In genomic region chr11:102620179-102620578, GRCh38 we compare ENCODE assay signal across 26 cellular contexts. TPM values are rescaled to one million over a fixed set of nuclear protein-coding genes. Genes with fewer than 3 reads are reported as not detected.
DNase-seq lines count a peak whose midpoint lies in the region; ATAC-seq, FAIRE-seq and TF ChIP-seq lines count a peak whose summit lies in the region.
"Had no signal": no experiment of that assay in that cellular context is flagged by ENCODE, and none has a peak within 500 bp of the region (broad histone marks: within the 10 kb centered on the region; RNA-seq: fewer than 3 reads in every experiment).

No MANE protein-coding gene starts in this region.

- intact Hi-C loops in GM12878 (cut with micrococcal nuclease; ENCODE audit: unreplicated experiment) = loop anchor here (2.0 kb wide), 1 partner anchor 47 kb away; no protein-coding TSS in a partner anchor
- intact Hi-C loops in lower lobe of right lung (cut with DNase I) = no loop called here
- intact Hi-C loops in right cardiac atrium (cut with DNase I) = no loop called here
- intact Hi-C loops in esophagus squamous epithelium (cut with DNase I) = no loop called here

- no peak overlapping the region for H3K4me3 ChIP-seq in GM12878
- no peak overlapping the region for H3K4me3 ChIP-seq in lower lobe of right lung
- no peak overlapping the region for H3K4me3 ChIP-seq in right cardiac atrium (ENCODE audit: low read length)
- no peak overlapping the region for H3K4me3 ChIP-seq in esophagus squamous epithelium
- H3K4me3 ChIP-seq: A549; BLaER1 treated with 17β-estradiol and CSF1 and Interleukin-3, amounts not matched to agents 10 nM and 100 nM had no signal

- DNase-seq in GM19239 (ENCODE audit: insufficient read length, low spot score) = no peak
- DNase-seq in GM12878 (ENCODE audit: low read depth, low spot score) = no peak
- no peak for DNase-seq in lower lobe of right lung
- no peak for DNase-seq in activated T-cell treated with anti-CD3 and anti-CD28 coated beads, Interleukin-2, amount 50 U/mL, for 48 hours
- DNase-seq in pons (ENCODE audit: low spot score) = no peak
- no peak for DNase-seq in right cardiac atrium
- DNase-seq in esophagus squamous epithelium (lab: John Stamatoyannopoulos, UW) = no peak
- DNase-seq: AML-193; CD4-positive, alpha-beta T cell; COR-L47; DMS53; Kasumi-1; NCI-H1105 treated with DMSO at 0.1 percent for 48 hours; NCI-H146; NCI-H1930; NCI-H2107; NCI-H524; NCI-H774; SK-N-SH had no signal

- CTCF ChIA-PET in GM12878 (lab: Yijun Ruan, JAX) = interaction anchor here (0.9 to 11.7 kb wide), 5 partner anchors 47 to 333 kb away, joined by 3 to 196 read pairs (median 5); no protein-coding TSS in a partner anchor

- H3K4me2 ChIP-seq in GM12878 (ENCODE audit: control insufficient read depth, insufficient read depth) = no peak overlapping the region
- H3K4me2 ChIP-seq: A549; BLaER1 treated with 17β-estradiol and CSF1 and Interleukin-3, amounts not matched to agents 10 nM and 100 nM; SK-N-SH had no signal

- H3K9me3 ChIP-seq in GM12878 (replicated peaks; ENCODE audit: control insufficient read depth, insufficient read depth, low read length) = no peaks in the 10 kb centered on the region; the same call in 2 of the 3 replicates
- no peaks in the 10 kb centered on the region for H3K9me3 ChIP-seq in lower lobe of right lung
- H3K9me3 ChIP-seq in right cardiac atrium (ENCODE audit: control insufficient read depth, low read length) = no peaks in the 10 kb centered on the region
- no peaks in the 10 kb centered on the region for H3K9me3 ChIP-seq in esophagus squamous epithelium
- H3K9me3 ChIP-seq: A549; BLaER1 treated with 17β-estradiol and CSF1 and Interleukin-3, amounts not matched to agents 10 nM and 100 nM; SK-N-SH had no signal

- H3K4me1 ChIP-seq in GM12878 (ENCODE audit: control insufficient read depth, insufficient read depth, low read length) = 0 out of 2 replicates have a peak, but pooled peaks cover 5% of the 10 kb centered on the region
- peaks cover 6% of the 10 kb centered on the region for H3K4me1 ChIP-seq in lower lobe of right lung
- no peaks in the 10 kb centered on the region for H3K4me1 ChIP-seq in right cardiac atrium (ENCODE audit: control insufficient read depth, insufficient read depth, low read length)
- H3K4me1 ChIP-seq in esophagus squamous epithelium = peaks cover 0 to 15% (median 0%) of the 10 kb centered on the region in 3 donors

- in situ Hi-C loops in GM12878 (cut with MboI) = no loop called here

- SMC1A ChIA-PET in GM12878 (lab: Charles Lee; ENCODE audit: uncharacterized antibody, unreplicated experiment) = interaction anchor here (0.9 to 2.0 kb wide), 5 partner anchors 13 to 280 kb away, joined by 3 to 5 read pairs (median 4); no protein-coding TSS in a partner anchor

- H3K9ac ChIP-seq in GM12878 (ENCODE audit: control insufficient read depth, insufficient read depth, low read length) = no peak overlapping the region
- H3K9ac ChIP-seq: BLaER1 treated with 17β-estradiol and CSF1 and Interleukin-3, amounts not matched to agents 10 nM and 100 nM; SK-N-SH had no signal

- no peak for ATAC-seq in GM12878
- peak; percentile 63 to 81 for ATAC-seq in lower lobe of right lung
- ATAC-seq in right cardiac atrium = no peak
- ATAC-seq: A549 had no signal

- TF ChIP-seq EP300 in GM12878 (IDR thresholded peaks at IDR 0.05; ENCODE audit: borderline replicate concordance in 1 of 2, control insufficient read depth in 1 of 2, low read depth in 2 of 2, low read length in 2 of 2) = no peak

- H3K79me2 ChIP-seq in GM12878 (ENCODE audit: control insufficient read depth, insufficient read depth, low read length) = no peaks in the 10 kb centered on the region

- TF ChIP-seq RAD21 in GM12878 (IDR thresholded peaks at IDR 0.05; ENCODE audit: insufficient read depth, low read depth, low read length) = no peak

- no peak overlapping the region for H2AFZ ChIP-seq in GM12878 (ENCODE audit: control insufficient read depth, low read depth, low read length)

- TF ChIP-seq POLR2A in GM12878 (IDR thresholded peaks at IDR 0.05; ENCODE audit: low read depth, low read length) = no peak
- TF ChIP-seq POLR2A in esophagus squamous epithelium (IDR thresholded peaks at IDR 0.05) = no peak

- FAIRE-seq in GM19239 (lab: Jason Lieb, UNC) (peak; percentile 52), GM12878 (lab: Jason Lieb, UNC) (no peak)
- FAIRE-seq: A549, H54 had no signal

- H3K27ac ChIP-seq in GM12878 (ENCODE audit: control insufficient read depth, insufficient read depth) (no peak overlapping the region), lower lobe of right lung (peak overlapping the region; percentile 26), right cardiac atrium (ENCODE audit: low read length) (no peak overlapping the region), esophagus squamous epithelium (no peak overlapping the region)
- H3K27ac ChIP-seq: BLaER1 treated with 17β-estradiol and CSF1 and Interleukin-3, amounts not matched to agents 10 nM and 100 nM; HL-60 had no signal

- POLR2A ChIA-PET in GM12878 (lab: Charles Lee) = no interaction called here

- RAD21 ChIA-PET in GM12878 (lab: Charles Lee; ENCODE audit: unreplicated experiment) = interaction anchor here (0.6 to 1.8 kb wide), 3 partner anchors 11 to 89 kb away, joined by 3 to 5 read pairs (median 3); no protein-coding TSS in a partner anchor

- TF ChIP-seq CTCF in GM12878 (IDR thresholded peaks at IDR 0.05 in 2 of 3, conservative IDR thresholded peaks at IDR 0.05 in 1 of 3; ENCODE audit: control insufficient read depth in 2 of 3, extremely low read depth in 1 of 3, insufficient read depth in 1 of 3, low read depth in 3 of 3, low read length in 3 of 3) (no peak), lower lobe of right lung (IDR thresholded peaks at IDR 0.05) (no peak), esophagus squamous epithelium (IDR thresholded peaks at IDR 0.05) (no peak)

- BruUV-seq in GM12878 (replicated peaks; lab: Mats Ljungman, UMichigan) = no TSS peak

- H4K20me1 ChIP-seq in GM12878 (ENCODE audit: control insufficient read depth, insufficient read depth) = no peaks in the 10 kb centered on the region; the same call in 1 of the 2 replicates

- peaks cover 1 to 5% of the 10 kb centered on the region in 2 experiments; a peak in 2 of 4 replicates for H3K27me3 ChIP-seq in GM12878 (replicated peaks in 1 of 2; ENCODE audit: control insufficient read depth in 2 of 2, insufficient read depth in 2 of 2, low read length in 1 of 2)
- H3K27me3 ChIP-seq in lower lobe of right lung (ENCODE audit: low read depth) = no peaks in the 10 kb centered on the region
- H3K27me3 ChIP-seq in right cardiac atrium (ENCODE audit: control insufficient read depth, insufficient read depth) = no peaks in the 10 kb centered on the region
- no peaks in the 10 kb centered on the region for H3K27me3 ChIP-seq in esophagus squamous epithelium
- H3K27me3 ChIP-seq: BLaER1 treated with 17β-estradiol and CSF1 and Interleukin-3, amounts not matched to agents 10 nM and 100 nM had no signal

- H3K36me3 ChIP-seq in GM12878 (ENCODE audit: control insufficient read depth in 2 of 2, insufficient read depth in 2 of 2, low read length in 1 of 2) (no peaks in the 10 kb centered on the region), lower lobe of right lung (no peaks in the 10 kb centered on the region), esophagus squamous epithelium (no peaks in the 10 kb centered on the region)
- H3K36me3 ChIP-seq: BLaER1 treated with 17β-estradiol and CSF1 and Interleukin-3, amounts not matched to agents 10 nM and 100 nM had no signal

TF ChIP-seq in GM12878, 131 proteins besides CTCF, POLR2A, EP300 and RAD21:
- TF ChIP-seq POLR2AphosphoS5 (IDR thresholded peaks at IDR 0.05; ENCODE audit: low read length) (no peak), SPI1 (IDR thresholded peaks at IDR 0.05; ENCODE audit: borderline replicate concordance, insufficient read depth, low read depth, low read length) (peak; percentile 37; the same call in 1 of the 2 replicates), MYC (IDR thresholded peaks at IDR 0.05; ENCODE audit: insufficient read depth, insufficient read length, insufficient replicate concordance, low read length, severe bottlenecking) (no peak), ATF2 (IDR thresholded peaks at IDR 0.05; ENCODE audit: low read length) (no peak), NFIC (IDR thresholded peaks at IDR 0.05; ENCODE audit: low read depth, low read length) (no peak), ZNF274 (IDR thresholded peaks at IDR 0.05; ENCODE audit: insufficient read depth, insufficient read length) (no peak)

RNA-seq across cellular contexts. Expression of gene MMP20, which starts 5.0 kb away (rescaled TPM):
- total RNA-seq in GM12878 (2013; cell fraction: nucleolus; rRNA removed) = not detected in 2 replicates
- 0.05 and 0.11 TPM in 2 replicates for total RNA-seq in GM12878 (2014; rRNA removed)
- total RNA-seq in GM12878 (2014; rRNA removed; fragmentation: Illumina TruSeq; extraction: Trizol) = 0.14 and 0.36 TPM in 2 replicates
- total RNA-seq in GM12878 (2021) = 0.13 and 0.18 TPM in 2 replicates
- polyA plus RNA-seq in GM12878 (2011; ENCODE audit: low read depth) = not detected
- polyA plus RNA-seq in GM12878 (2011; rRNA removed) = 0.57 and 2.6 TPM in 2 replicates
- 0.18 and 0.27 TPM in 2 replicates for polyA plus RNA-seq in GM12878 (2011; cell fraction: cytosol; rRNA removed)
- polyA plus RNA-seq in GM12878 (2011; cell fraction: nucleus; rRNA removed) = 0.19 and 0.49 TPM in 2 replicates
- polyA plus RNA-seq in GM12878 (2012) = not detected in 2 replicates
- polyA plus RNA-seq in GM12878 (2014; fragmentation: Illumina TruSeq; extraction: Trizol) = 0.11 and 0.19 TPM in 2 replicates
- polyA plus RNA-seq in GM12878 (2014; fragmentation: Nextera tagmentation; extraction: Ambion mirVana) = under 1 TPM; 0.10 to 0.11 TPM
- 0.11 and 0.24 TPM in 2 replicates for polyA plus RNA-seq in GM12878 (2014; rRNA removed)
- polyA plus RNA-seq in GM12878 (2016; fragmentation: Nextera tagmentation; extraction: Ambion mirVana) = not detected
- polyA minus RNA-seq in GM12878 (2011; rRNA and poly(A)+ RNA removed) = 0.21 and 0.22 TPM in 2 replicates
- 2.7 TPM in 1 of 2 replicates, not detected in the other for polyA minus RNA-seq in GM12878 (2011; cell fraction: cytosol; rRNA and poly(A)+ RNA removed)
- not detected in 2 replicates for polyA minus RNA-seq in GM12878 (2011; cell fraction: nucleus; rRNA and poly(A)+ RNA removed)
- total RNA-seq in lower lobe of right lung = not detected
- total RNA-seq in right cardiac atrium = not detected
- not detected for polyA plus RNA-seq in right cardiac atrium
- total RNA-seq in esophagus squamous epithelium = not detected
- total RNA-seq: CD4-positive, alpha-beta T cell; Daoy; G401; M059J had no signal
- polyA plus RNA-seq: A549, SK-N-SH had no signal

Comparison
In these comparisons a context has a peak if more than half of its experiments do, and no peak if none do; other contexts are left out.
1. ATAC-seq: peak in lower lobe of right lung (2 of 2); none in GM12878 (single experiment) and right cardiac atrium (0 of 2).